ENCODE assay signal across 9 cellular contexts in the genomic region with DNA sequence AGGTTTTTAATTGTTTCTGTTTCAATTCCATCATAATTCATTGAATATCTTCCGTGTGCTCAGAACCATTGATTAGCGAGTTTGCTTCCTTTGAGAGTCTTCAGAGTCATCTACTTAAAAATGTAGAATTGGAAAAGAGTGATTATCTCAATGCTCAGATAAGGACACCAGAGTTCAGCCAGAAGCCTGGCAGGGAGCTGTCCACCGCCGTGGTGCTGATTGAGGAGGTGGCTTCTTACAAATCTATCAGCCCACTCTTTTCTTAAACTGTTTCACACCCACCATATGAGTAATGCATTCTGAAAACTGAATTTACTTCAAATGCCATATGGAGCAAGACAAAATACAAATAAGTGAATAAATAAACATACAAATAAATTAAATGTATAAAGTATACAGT.
A peak's percentile ranks its signal among the peaks of the same experiment; 100 is the strongest.
DNase-seq lines count a peak whose midpoint lies in the region; ATAC-seq and TF ChIP-seq lines count a peak whose summit lies in the region.
"Had no signal": no experiment of that assay in that cellular context is flagged by ENCODE, and none has a peak within 500 bp of the region (broad histone marks: within the 10 kb centered on the region; RNA-seq: fewer than 3 reads in every experiment).

No MANE protein-coding gene starts in this region.

- no peak overlapping the region for H3K4me2 ChIP-seq in mammary epithelial cell (ENCODE audit: insufficient read depth, low read depth, low read length)

- WGBS in mammary epithelial cell (ENCODE audit: low coverage, missing lambda C conversion rate) = 78% methylated on average over 4 of the region's 4 CpGs

- no peak overlapping the region for H3K9ac ChIP-seq in mammary epithelial cell (ENCODE audit: insufficient read depth, low read length)

- H3K9me3 ChIP-seq in mammary epithelial cell (replicated peaks; ENCODE audit: insufficient read depth, low read length) = no peaks in the 10 kb centered on the region

- no peaks in the 10 kb centered on the region for H3K27me3 Mint-ChIP-seq in mesothelial cell of epicardium (ENCODE audit: low read depth)
- H3K27me3 Mint-ChIP-seq in stimulated activated naive B cell treated with anti-CD40 and anti-IgM and Interleukin-4, amounts not matched to agents 10 μg/mL and 1 μg/mL and 100 μg/mL, for 72 hours = no peaks in the 10 kb centered on the region

- no peaks in the 10 kb centered on the region for H3K4me1 ChIP-seq in mammary epithelial cell (ENCODE audit: insufficient read depth, low read length)

- no peaks in the 10 kb centered on the region for H3K9me3 Mint-ChIP-seq in mesothelial cell of epicardium
- peaks cover 0 to 2% of the 10 kb centered on the region in 2 donors for H3K9me3 Mint-ChIP-seq in stimulated activated naive B cell treated with anti-CD40 and anti-IgM and Interleukin-4, amounts not matched to agents 10 μg/mL and 1 μg/mL and 100 μg/mL, for 72 hours

- H3K36me3 ChIP-seq in mammary epithelial cell (ENCODE audit: insufficient read depth, low read length) = no peaks in the 10 kb centered on the region

- in situ Hi-C loops in mammary epithelial cell (cut with MboI; ENCODE audit: low sequenced_read_pairs in 2 of 2) = no loop called here

- intact Hi-C loops in mammary epithelial cell (cut with micrococcal nuclease) = no loop called here

- H3K27me3 ChIP-seq in mammary epithelial cell (ENCODE audit: insufficient read depth, low read length) = no peaks in the 10 kb centered on the region

- DNase-seq in COLO829 (ENCODE audit: low spot score) (peak; percentile 26), Kasumi-1 (lab: John Stamatoyannopoulos, UW) (peak; percentile 40 to 57), mammary epithelial cell (peak; percentile 14), mesothelial cell of epicardium (ENCODE audit: low spot score in 2 of 2, unreplicated experiment in 2 of 2) (peak; percentile 44 to 82), GM10266 (ENCODE audit: extremely low spot score) (no peak)
- DNase-seq in stimulated activated naive B cell treated with anti-CD40 and anti-IgM and Interleukin-4, amounts not matched to agents 10 μg/mL and 1 μg/mL and 100 μg/mL, for 72 hours = no peak

- no peak overlapping the region for H3K4me3 Mint-ChIP-seq in mesothelial cell of epicardium
- no peak overlapping the region for H3K4me3 Mint-ChIP-seq in stimulated activated naive B cell treated with anti-CD40 and anti-IgM and Interleukin-4, amounts not matched to agents 10 μg/mL and 1 μg/mL and 100 μg/mL, for 72 hours

- no peak overlapping the region for H3K27ac Mint-ChIP-seq in mesothelial cell of epicardium
- no peak overlapping the region for H3K27ac Mint-ChIP-seq in stimulated activated naive B cell treated with anti-CD40 and anti-IgM and Interleukin-4, amounts not matched to agents 10 μg/mL and 1 μg/mL and 100 μg/mL, for 72 hours

- CTCF ChIA-PET in mammary epithelial cell (lab: Charles Lee; ENCODE audit: low non-redundant PET) = no interaction called here

- H4K20me1 ChIP-seq in mammary epithelial cell (ENCODE audit: insufficient read depth, low read length) = no peaks in the 10 kb centered on the region

- TF ChIP-seq CTCF in mammary epithelial cell (conservative IDR thresholded peaks at IDR 0.05 in 1 of 2, IDR thresholded peaks at IDR 0.05 in 1 of 2; ENCODE audit: extremely low read depth in 1 of 2, insufficient read depth in 1 of 2, low read depth in 1 of 2, low read length in 2 of 2) (no peak), mesothelial cell of epicardium (IDR thresholded peaks at IDR 0.05; ENCODE audit: unreplicated experiment) (no peak), GM10266 (IDR thresholded peaks at IDR 0.05; ENCODE audit: control insufficient read depth, insufficient read depth, low read depth, missing control alignments) (no peak)

- BruUV-seq in mammary epithelial cell (replicated peaks; lab: Mats Ljungman, UMichigan) = no TSS peak

- no peak overlapping the region for H2AFZ ChIP-seq in mammary epithelial cell (ENCODE audit: low read depth, low read length)

- no peaks in the 10 kb centered on the region for H3K4me1 Mint-ChIP-seq in mesothelial cell of epicardium
- H3K4me1 Mint-ChIP-seq in stimulated activated naive B cell treated with anti-CD40 and anti-IgM and Interleukin-4, amounts not matched to agents 10 μg/mL and 1 μg/mL and 100 μg/mL, for 72 hours = no peaks in the 10 kb centered on the region

- ATAC-seq in GM21825 (IDR thresholded peaks at IDR 0.05; ENCODE audit: unreplicated experiment) (no peak), GM21723 (IDR thresholded peaks at IDR 0.05; ENCODE audit: unreplicated experiment) (no peak)
- ATAC-seq in stimulated activated naive B cell treated with anti-CD40 and anti-IgM and Interleukin-4, amounts not matched to agents 10 μg/mL and 1 μg/mL and 100 μg/mL, for 72 hours (replicated peaks) = no peak

- dilution Hi-C loops in mammary epithelial cell (cut with HindIII; ENCODE audit: low sequenced_read_pairs) = no loop called here

- peaks cover 9% of the 10 kb centered on the region for H3K36me3 Mint-ChIP-seq in mesothelial cell of epicardium
- no peaks in the 10 kb centered on the region for H3K36me3 Mint-ChIP-seq in stimulated activated naive B cell treated with anti-CD40 and anti-IgM and Interleukin-4, amounts not matched to agents 10 μg/mL and 1 μg/mL and 100 μg/mL, for 72 hours

- H3K79me2 ChIP-seq in mammary epithelial cell (ENCODE audit: insufficient read depth, low read length) = no peaks in the 10 kb centered on the region

- H3K4me3 ChIP-seq in mammary epithelial cell (replicated peaks in 1 of 3; ENCODE audit: insufficient read depth in 1 of 3, low read depth in 2 of 3, low read length in 3 of 3) = no peak overlapping the region

- H3K27ac ChIP-seq in mammary epithelial cell (ENCODE audit: insufficient read depth, low read depth, low read length) = no peak overlapping the region
- H3K27ac ChIP-seq: VCaP had no signal

Comparison
In these comparisons a context has a peak if more than half of its experiments do, and no peak if none do; other contexts are left out.
1. DNase-seq: peak in COLO829 (single experiment), Kasumi-1 (2 of 2), mammary epithelial cell (single experiment) and mesothelial cell of epicardium (2 of 2); none in GM10266 (single experiment) and stimulated activated naive B cell treated with anti-CD40 and anti-IgM and Interleukin-4, amounts not matched to agents 10 μg/mL and 1 μg/mL and 100 μg/mL, for 72 hours (single experiment).